In the genomic region with DNA sequence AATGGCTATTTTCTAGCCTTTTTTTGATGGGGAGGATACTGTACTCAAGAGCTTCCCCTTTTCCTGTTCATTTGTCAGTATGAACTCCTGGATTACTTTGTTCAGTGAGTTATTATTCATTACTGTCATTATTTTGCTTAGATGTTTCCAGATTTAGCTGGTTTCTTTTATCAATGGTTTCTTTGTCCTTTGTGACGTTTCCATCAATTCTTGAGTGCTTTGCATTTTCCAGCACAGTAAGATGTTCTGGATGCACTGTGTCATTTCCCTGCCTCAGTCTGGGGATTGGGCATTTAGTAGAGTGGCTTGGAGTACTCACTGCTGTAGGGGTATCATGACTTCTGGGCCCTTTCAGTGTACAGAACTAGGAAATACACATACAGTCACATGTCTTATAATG, we compare ENCODE assay signal across 15 cellular contexts. TPM values are rescaled to one million over a fixed set of nuclear protein-coding genes. Genes with fewer than 3 reads are reported as not detected.
DNase-seq lines count a peak whose midpoint lies in the region; ATAC-seq and TF ChIP-seq lines count a peak whose summit lies in the region.
"Had no signal": no experiment of that assay in that cellular context is flagged by ENCODE, and none has a peak within 500 bp of the region (broad histone marks: within the 10 kb centered on the region; RNA-seq: fewer than 3 reads in every experiment).

No MANE protein-coding gene starts in this region.

- H3K27me3 ChIP-seq in IMR-90 (ENCODE audit: control insufficient read depth, insufficient read depth, low read length) = no peaks in the 10 kb centered on the region
- H3K27me3 ChIP-seq in hepatocyte = no peaks in the 10 kb centered on the region

- no peaks in the 10 kb centered on the region for H3K9me3 ChIP-seq in IMR-90 (ENCODE audit: control insufficient read depth, insufficient read depth, low read length)
- H3K9me3 ChIP-seq in hepatocyte (ENCODE audit: low read depth) = no peaks in the 10 kb centered on the region
- H3K9me3 ChIP-seq: Caco-2 had no signal

- H2BK20ac ChIP-seq in IMR-90 (ENCODE audit: low read depth, low read length) = no peak overlapping the region

- no peak overlapping the region for H2BK15ac ChIP-seq in IMR-90 (ENCODE audit: low read depth, low read length)

- intact Hi-C loops in activated CD4-positive, alpha-beta T cell treated with anti-CD3 and anti-CD28 coated beads for 36 hours (cut with DNase I, micrococcal nuclease) = no loop called here
- intact Hi-C loops in IMR-90 (cut with micrococcal nuclease) = no loop called here

- WGBS in IMR-90 (ENCODE audit: extremely low coverage in 2 of 2, insufficient read length in 1 of 2), 2 experiments = no CpG with 5 or more reads among the region's 1 CpG
- 91% methylated on average over 1 of the region's 1 CpG for WGBS in hepatocyte (ENCODE audit: low lambda C conversion rate, missing lambda C conversion rate)

- peaks cover 12 to 51% of the 10 kb centered on the region in 2 experiments for H3K79me1 ChIP-seq in IMR-90 (ENCODE audit: low read depth in 1 of 2, low read length in 2 of 2)

- TF ChIP-seq POLR2A in IMR-90 (IDR thresholded peaks at IDR 0.05; ENCODE audit: low read depth, low read length) = no peak

- no peak overlapping the region for H3K14ac ChIP-seq in IMR-90 (replicated peaks; ENCODE audit: low read depth, low read length)

- CTCF ChIA-PET in activated CD4-positive, alpha-beta T cell treated with anti-CD3 and anti-CD28 coated beads for 36 hours (lab: Charles Lee) = interaction anchor here (0.6 to 3.0 kb wide), 5 partner anchors 16 to 240 kb away, joined by 3 to 16 read pairs (median 3); no protein-coding TSS in a partner anchor
- CTCF ChIA-PET in IMR-90 (lab: Yijun Ruan, JAX) (interaction anchor here (0.5 to 0.7 kb wide), 2 partner anchors 8 to 191 kb away, joined by 3 read pairs; no protein-coding TSS in a partner anchor), WTC11 (lab: Charles Lee) (interaction anchor here (0.6 kb wide), 1 partner anchor 523 kb away, joined by 3 read pairs; no protein-coding TSS in a partner anchor)

- TF ChIP-seq RAD21 in IMR-90 (IDR thresholded peaks at IDR 0.05; ENCODE audit: low read length) = no peak

- no peak overlapping the region for H3K9ac ChIP-seq in IMR-90 (ENCODE audit: low read depth, low read length)

- in situ Hi-C loops in IMR-90 (cut with MboI; ENCODE audit: low sequenced_read_pairs) = no loop called here

- H3K4me1 ChIP-seq in IMR-90 (ENCODE audit: control insufficient read depth, insufficient read depth, low read length) = peaks cover under 1% of the 10 kb centered on the region; the same call in 1 of the 2 replicates
- peaks cover 3% of the 10 kb centered on the region for H3K4me1 ChIP-seq in hepatocyte (ENCODE audit: insufficient read depth)
- H3K4me1 ChIP-seq: Caco-2 had no signal

- H3K4me2 ChIP-seq in IMR-90 (ENCODE audit: low read depth, low read length) (no peak overlapping the region), hepatocyte (no peak overlapping the region)

- no peak overlapping the region for H3K56ac ChIP-seq in IMR-90 (ENCODE audit: extremely low read depth, insufficient read depth, low read length)

- peaks cover 1% of the 10 kb centered on the region for H3K9me3 Mint-ChIP-seq in activated CD4-positive, alpha-beta T cell treated with anti-CD3 and anti-CD28 coated beads for 36 hours (ENCODE audit: low read depth)
- H3K9me3 Mint-ChIP-seq in WTC11 (no peaks in the 10 kb centered on the region), osteocyte (ENCODE audit: unreplicated experiment) (no peaks in the 10 kb centered on the region)

- no peak overlapping the region for H2BK5ac ChIP-seq in IMR-90 (ENCODE audit: low read depth, low read length, poor library complexity, severe bottlenecking)

- ATAC-seq in activated CD4-positive, alpha-beta T cell treated with anti-CD3 and anti-CD28 coated beads for 36 hours = no peak
- ATAC-seq in IMR-90 (ENCODE audit: low read depth) (no peak), WTC11 (no peak)

- no peak overlapping the region for H4K5ac ChIP-seq in IMR-90 (ENCODE audit: low read depth, low read length)

- no peak for DNase-seq in activated CD4-positive, alpha-beta T cell treated with anti-CD3 and anti-CD28 coated beads for 36 hours
- no peak for DNase-seq in activated CD4-positive, alpha-beta T cell treated with anti-CD3 and anti-CD28 coated beads, Interleukin-2, amount 50 U/mL, for 4 hours
- DNase-seq in IMR-90 = no peak
- no peak for DNase-seq in WTC11 (ENCODE audit: low spot score)
- DNase-seq in osteocyte (ENCODE audit: extremely low spot score, unreplicated experiment) = no peak
- no peak for DNase-seq in T-helper 1 cell
- DNase-seq in hepatocyte (ENCODE audit: low spot score) = no peak
- no peak for DNase-seq in glomerular visceral epithelial cell (ENCODE audit: extremely low spot score)
- DNase-seq: C1 segment of cervical spinal cord; Caco-2; CD4-positive, alpha-beta memory T cell; DMS153; DND-41; H7; HCEC 1CT had no signal

- H2AFZ ChIP-seq in IMR-90 (replicated peaks; ENCODE audit: low read length, poor library complexity) = no peak overlapping the region
- H2AFZ ChIP-seq in hepatocyte = no peak overlapping the region

- no peaks in the 10 kb centered on the region for H3K9me1 ChIP-seq in IMR-90 (ENCODE audit: insufficient read depth, low read length)

- 0 out of 2 replicates have a peak overlapping the region, but pooled peaks have one; percentile 2 for H3K23ac ChIP-seq in IMR-90 (ENCODE audit: low read depth, low read length)

- TF ChIP-seq CTCF in IMR-90 (conservative IDR thresholded peaks at IDR 0.05; ENCODE audit: low read depth, low read length) (no peak), WTC11 (IDR thresholded peaks at IDR 0.05) (no peak), osteocyte (IDR thresholded peaks at IDR 0.05) (no peak), hepatocyte (IDR thresholded peaks at IDR 0.05; ENCODE audit: poor library complexity) (no peak)

- dilution Hi-C loops in IMR-90 (cut with HindIII; ENCODE audit: low sequenced_read_pairs, unreplicated experiment) = no loop called here

- H3K27ac Mint-ChIP-seq in activated CD4-positive, alpha-beta T cell treated with anti-CD3 and anti-CD28 coated beads for 36 hours = peak overlapping the region; percentile 25
- H3K27ac Mint-ChIP-seq in WTC11 (0 out of 2 replicates have a peak overlapping the region, but pooled peaks have one; percentile 25), osteocyte (ENCODE audit: unreplicated experiment) (peak overlapping the region; percentile 60)

- no peak overlapping the region for H2BK120ac ChIP-seq in IMR-90 (ENCODE audit: low read depth, low read length)

- peaks cover 94% of the 10 kb centered on the region for H3K4me1 Mint-ChIP-seq in activated CD4-positive, alpha-beta T cell treated with anti-CD3 and anti-CD28 coated beads for 36 hours
- H3K4me1 Mint-ChIP-seq in WTC11 = peaks cover 50% of the 10 kb centered on the region
- H3K4me1 Mint-ChIP-seq in osteocyte (ENCODE audit: unreplicated experiment) = peaks cover 55% of the 10 kb centered on the region

- no peak overlapping the region for H3K4ac ChIP-seq in IMR-90 (ENCODE audit: low read depth, low read length)

- POLR2A ChIA-PET in activated CD4-positive, alpha-beta T cell treated with anti-CD3 and anti-CD28 coated beads for 36 hours (lab: Charles Lee) = interaction anchor here (0.5 kb wide), 1 partner anchor 1067 kb away, joined by 4 read pairs; no protein-coding TSS in a partner anchor
- POLR2A ChIA-PET in IMR-90 (lab: Charles Lee; ENCODE audit: unreplicated experiment) (no interaction called here), WTC11 (lab: Charles Lee) (no interaction called here)

- no peaks in the 10 kb centered on the region for H3K9me2 ChIP-seq in hepatocyte (replicated peaks; ENCODE audit: insufficient read depth)

- H3K79me2 ChIP-seq in hepatocyte = peaks cover 90% of the 10 kb centered on the region

- H3K36me3 ChIP-seq in IMR-90 (ENCODE audit: control insufficient read depth, insufficient read depth, low read length) (no peaks in the 10 kb centered on the region; the same call in 1 of the 2 replicates), hepatocyte (replicated peaks; ENCODE audit: insufficient read depth, low read depth) (no peaks in the 10 kb centered on the region)

- no TSS peak for BruUV-seq in IMR-90 (replicated peaks; lab: Mats Ljungman, UMichigan)

- H3K36me3 Mint-ChIP-seq in activated CD4-positive, alpha-beta T cell treated with anti-CD3 and anti-CD28 coated beads for 36 hours (ENCODE audit: low read depth) = peaks cover 66% of the 10 kb centered on the region
- H3K36me3 Mint-ChIP-seq in WTC11 = no peaks in the 10 kb centered on the region
- peaks cover 49% of the 10 kb centered on the region for H3K36me3 Mint-ChIP-seq in osteocyte (ENCODE audit: unreplicated experiment)

- no peak overlapping the region for H3K4me3 Mint-ChIP-seq in activated CD4-positive, alpha-beta T cell treated with anti-CD3 and anti-CD28 coated beads for 36 hours
- H3K4me3 Mint-ChIP-seq in WTC11 = no peak overlapping the region
- H3K4me3 Mint-ChIP-seq in osteocyte (ENCODE audit: unreplicated experiment) = no peak overlapping the region
- H3K4me3 Mint-ChIP-seq: CD4-positive, alpha-beta memory T cell had no signal

- H3K27me3 Mint-ChIP-seq in activated CD4-positive, alpha-beta T cell treated with anti-CD3 and anti-CD28 coated beads for 36 hours = no peaks in the 10 kb centered on the region
- no peaks in the 10 kb centered on the region for H3K27me3 Mint-ChIP-seq in WTC11 (ENCODE audit: low read depth)
- no peaks in the 10 kb centered on the region for H3K27me3 Mint-ChIP-seq in osteocyte (ENCODE audit: unreplicated experiment)
- H3K27me3 Mint-ChIP-seq: CD4-positive, alpha-beta memory T cell had no signal

- H3K18ac ChIP-seq in IMR-90 (ENCODE audit: low read depth, low read length) = no peak overlapping the region

- H3K4me3 ChIP-seq in IMR-90 (ENCODE audit: insufficient read depth, low read depth, low read length) = no peak overlapping the region
- H3K4me3 ChIP-seq in hepatocyte = no peak overlapping the region

- H2AK9ac ChIP-seq in IMR-90 (replicated peaks; ENCODE audit: low read depth, low read length, poor library complexity) = no peak overlapping the region

- no peak overlapping the region for H4K8ac ChIP-seq in IMR-90 (ENCODE audit: low read depth in 2 of 2, low read length in 2 of 2)

- H2AK5ac ChIP-seq in IMR-90 (ENCODE audit: low read depth, low read length) = no peak overlapping the region

- H3K27ac ChIP-seq in IMR-90 (ENCODE audit: insufficient read depth, low read length) (no peak overlapping the region), hepatocyte (no peak overlapping the region)

- H4K91ac ChIP-seq in IMR-90 (ENCODE audit: insufficient read depth, low read depth, low read length) = no peak overlapping the region

- H4K20me1 ChIP-seq in IMR-90 (ENCODE audit: insufficient read depth, low read length) (peaks cover 6% of the 10 kb centered on the region; the same call in 1 of the 2 replicates), hepatocyte (ENCODE audit: insufficient read depth, poor library complexity, severe bottlenecking) (peaks cover 7% of the 10 kb centered on the region)

RNA-seq across cellular contexts. Expression of a gene that starts 34.2 kb away (rescaled TPM):
- 100 to 1,000 TPM; 102 to 117 TPM for total RNA-seq in activated CD4-positive, alpha-beta T cell treated with anti-CD3 and anti-CD28 coated beads for 36 hours
- total RNA-seq in IMR-90 (2012; rRNA removed) (7.5 and 11.9 TPM in 2 replicates), WTC11 (2021) (109 to 133 TPM (median 111 TPM) in 3 replicates), osteocyte (114 and 124 TPM in 2 replicates), hepatocyte (54.9 and 72.3 TPM in 2 replicates)
- polyA plus RNA-seq in IMR-90 (2012; rRNA removed) (32.8 and 35.1 TPM in 2 replicates), hepatocyte (188 and 201 TPM in 2 replicates)
- 8.6 and 18.6 TPM in 2 replicates for polyA plus RNA-seq in IMR-90 (2012; cell fraction: cytosol; rRNA removed)
- 8.7 and 26.5 TPM in 2 replicates for polyA plus RNA-seq in IMR-90 (2012; cell fraction: nucleus; rRNA removed; ENCODE audit: low replicate concordance)

RNA-seq across cellular contexts. Expression of a gene that starts 34.2 kb away (rescaled TPM):
- total RNA-seq in activated CD4-positive, alpha-beta T cell treated with anti-CD3 and anti-CD28 coated beads for 36 hours = 10 to 100 TPM; 18.2 to 22.9 TPM
- total RNA-seq in IMR-90 (2012; rRNA removed) = 9.9 and 15.6 TPM in 2 replicates
- polyA plus RNA-seq in IMR-90 (2012; rRNA removed) = 1.3 and 1.8 TPM in 2 replicates
- polyA plus RNA-seq in IMR-90 (2012; cell fraction: cytosol; rRNA removed) = 0.29 and 0.30 TPM in 2 replicates
- polyA plus RNA-seq in IMR-90 (2012; cell fraction: nucleus; rRNA removed; ENCODE audit: low replicate concordance) = 0.49 and 3.2 TPM in 2 replicates
- 14.8 to 18.0 TPM (median 17.8 TPM) in 3 replicates for total RNA-seq in WTC11 (2021)
- 63.9 and 68.2 TPM in 2 replicates for total RNA-seq in osteocyte
- total RNA-seq in hepatocyte = 64.0 and 67.1 TPM in 2 replicates
- polyA plus RNA-seq in hepatocyte = 8.1 and 9.2 TPM in 2 replicates
